In the genomic region with DNA sequence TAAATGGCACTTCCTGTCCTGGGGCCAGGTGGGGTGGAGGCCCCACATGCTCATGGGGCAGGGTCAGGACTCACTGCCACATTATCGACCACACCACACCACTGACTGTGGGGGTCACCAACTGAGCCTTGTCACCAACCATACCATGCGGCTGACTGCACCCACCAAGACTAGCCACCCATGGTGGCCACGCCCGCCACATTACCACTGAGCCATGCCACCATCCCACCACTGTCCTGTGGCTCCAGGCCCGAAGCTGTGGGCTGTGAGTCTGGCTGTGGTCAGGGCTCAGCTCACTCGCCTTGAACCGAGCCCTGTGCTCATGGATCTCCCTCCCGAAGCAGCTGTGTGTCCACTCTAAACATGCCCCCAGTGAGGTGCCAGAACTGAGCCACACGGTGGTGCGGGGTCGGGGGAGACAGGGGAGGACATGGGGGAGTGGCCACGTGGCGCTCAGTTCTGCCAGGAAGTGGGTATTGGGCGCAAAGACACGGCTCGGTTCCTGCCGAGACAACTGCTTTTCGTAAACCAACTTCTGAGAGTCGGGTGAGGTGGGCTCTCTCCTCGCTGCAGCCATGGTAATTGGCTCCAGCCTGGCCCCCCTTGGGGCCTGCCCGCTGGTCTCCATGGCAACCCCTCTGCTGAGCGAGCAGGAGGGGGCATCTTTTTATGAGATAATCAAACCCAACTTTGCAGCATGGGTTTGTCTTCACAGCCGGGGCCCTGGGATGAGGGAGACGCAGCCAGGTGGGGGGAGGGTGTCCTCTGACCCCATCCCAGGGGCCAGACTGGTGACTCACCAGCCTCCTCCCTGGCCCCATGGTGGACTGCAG, we compare ENCODE assay signal across 1 cellular context.
TF ChIP-seq lines count a peak whose summit lies in the region.

No MANE protein-coding gene starts in this region.

TF ChIP-seq in GM12878, 131 proteins besides CTCF, POLR2A, EP300 and RAD21 (continued from another document):
- TF ChIP-seq, protein P1, sequence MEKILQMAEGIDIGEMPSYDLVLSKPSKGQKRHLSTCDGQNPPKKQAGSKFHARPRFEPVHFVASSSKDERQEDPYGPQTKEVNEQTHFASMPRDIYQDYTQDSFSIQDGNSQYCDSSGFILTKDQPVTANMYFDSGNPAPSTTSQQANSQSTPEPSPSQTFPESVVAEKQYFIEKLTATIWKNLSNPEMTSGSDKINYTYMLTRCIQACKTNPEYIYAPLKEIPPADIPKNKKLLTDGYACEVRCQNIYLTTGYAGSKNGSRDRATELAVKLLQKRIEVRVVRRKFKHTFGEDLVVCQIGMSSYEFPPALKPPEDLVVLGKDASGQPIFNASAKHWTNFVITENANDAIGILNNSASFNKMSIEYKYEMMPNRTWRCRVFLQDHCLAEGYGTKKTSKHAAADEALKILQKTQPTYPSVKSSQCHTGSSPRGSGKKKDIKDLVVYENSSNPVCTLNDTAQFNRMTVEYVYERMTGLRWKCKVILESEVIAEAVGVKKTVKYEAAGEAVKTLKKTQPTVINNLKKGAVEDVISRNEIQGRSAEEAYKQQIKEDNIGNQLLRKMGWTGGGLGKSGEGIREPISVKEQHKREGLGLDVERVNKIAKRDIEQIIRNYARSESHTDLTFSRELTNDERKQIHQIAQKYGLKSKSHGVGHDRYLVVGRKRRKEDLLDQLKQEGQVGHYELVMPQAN (conservative IDR thresholded peaks at IDR 0.05), result no peak
